In genomic region chr6:5471044-5471443, GRCh38 we compare ENCODE assay signal across 8 cellular contexts.
DNase-seq lines count a peak whose midpoint lies in the region; ATAC-seq, FAIRE-seq and TF ChIP-seq lines count a peak whose summit lies in the region.

No MANE protein-coding gene starts in this region.

- H3K9me1 ChIP-seq in keratinocyte (ENCODE audit: control insufficient read depth, extremely low read depth, insufficient read depth, low read length) = no peaks in the 10 kb centered on the region

- no peak for FAIRE-seq in keratinocyte (lab: Jason Lieb, UNC)

- ATAC-seq in HG02798 (IDR thresholded peaks at IDR 0.05; ENCODE audit: poor library complexity, unreplicated experiment) = peak; percentile 66
- no peak for ATAC-seq in GM18517 (IDR thresholded peaks at IDR 0.05; ENCODE audit: unreplicated experiment)

- H3K27ac ChIP-seq in keratinocyte (ENCODE audit: control insufficient read depth, insufficient read depth, low read length) = no peak overlapping the region

- H3K27me3 ChIP-seq in keratinocyte (ENCODE audit: control insufficient read depth, extremely low read depth, insufficient read depth, low read length) = no peaks in the 10 kb centered on the region

- no peaks in the 10 kb centered on the region for H3K79me2 ChIP-seq in keratinocyte (ENCODE audit: control insufficient read depth, insufficient read depth, low read length)

- TF ChIP-seq CTCF in cardiac fibroblast (IDR thresholded peaks at IDR 0.05; ENCODE audit: low read depth, low read length) = peak; percentile 87
- TF ChIP-seq CTCF in keratinocyte (optimal IDR thresholded peaks at IDR 0.05 in 1 of 3, IDR thresholded peaks at IDR 0.05 in 1 of 3, conservative IDR thresholded peaks at IDR 0.05 in 1 of 3; ENCODE audit: extremely low read depth in 1 of 3, insufficient read depth in 2 of 3, low read length in 3 of 3) = peak; percentile 65 to 69 (median 67)

- no peak overlapping the region for H2AFZ ChIP-seq in keratinocyte (ENCODE audit: control insufficient read depth, low read length)

- H3K4me2 ChIP-seq in keratinocyte (ENCODE audit: control insufficient read depth, extremely low read depth, insufficient read depth, low read depth, low read length) = no peak overlapping the region

- no peaks in the 10 kb centered on the region for H4K20me1 ChIP-seq in keratinocyte (ENCODE audit: control insufficient read depth, extremely low read depth, insufficient read depth, low read length)

- DNase-seq in GF-D8 (lab: John Stamatoyannopoulos, UW) (peak; percentile 27), NCI-H2171 treated with DMSO at 0.1 percent for 48 hours (lab: John Stamatoyannopoulos, UW) (peak; percentile 60), cardiac fibroblast (ENCODE audit: low read depth in 2 of 2) (peak; percentile 69 to 74), keratinocyte (ENCODE audit: low read depth, low spot score) (no peak)
- peak; percentile 6 to 29 (median 14) for DNase-seq in activated CD4-positive, CD25-positive, alpha-beta regulatory T cell (lab: John Stamatoyannopoulos, UW)
- DNase-seq in stimulated activated CD4-positive, alpha-beta T cell treated with anti-CD3 and anti-CD28 coated beads, Interleukin-2, amount 100 ng/mL, for 4 hours (ENCODE audit: low read depth) = peak; percentile 32

- H3K9ac ChIP-seq in keratinocyte (ENCODE audit: control insufficient read depth, extremely low read depth, insufficient read depth, low read length) = no peak overlapping the region

- no peaks in the 10 kb centered on the region for H3K4me1 ChIP-seq in keratinocyte (ENCODE audit: control insufficient read depth, extremely low read depth, insufficient read depth, low read length)

- no peaks in the 10 kb centered on the region for H3K36me3 ChIP-seq in keratinocyte (ENCODE audit: control insufficient read depth in 2 of 2, extremely low read depth in 1 of 2, insufficient read depth in 2 of 2, low read length in 2 of 2)

- H3K9me3 ChIP-seq in keratinocyte (ENCODE audit: control insufficient read depth, low read depth, low read length) = no peaks in the 10 kb centered on the region

- no peak overlapping the region for H3K4me3 ChIP-seq in cardiac fibroblast (replicated peaks in 1 of 2; ENCODE audit: low read depth in 2 of 2, low read length in 2 of 2)
- no peak overlapping the region for H3K4me3 ChIP-seq in keratinocyte (ENCODE audit: control insufficient read depth in 2 of 3, extremely low read depth in 1 of 3, insufficient read depth in 2 of 3, low read depth in 1 of 3, low read length in 3 of 3)

- dilution Hi-C loops in keratinocyte (cut with MboI; ENCODE audit: extremely low pct_ligation_motif_present, low sequenced_read_pairs) = no loop called here
